In the genomic region with DNA sequence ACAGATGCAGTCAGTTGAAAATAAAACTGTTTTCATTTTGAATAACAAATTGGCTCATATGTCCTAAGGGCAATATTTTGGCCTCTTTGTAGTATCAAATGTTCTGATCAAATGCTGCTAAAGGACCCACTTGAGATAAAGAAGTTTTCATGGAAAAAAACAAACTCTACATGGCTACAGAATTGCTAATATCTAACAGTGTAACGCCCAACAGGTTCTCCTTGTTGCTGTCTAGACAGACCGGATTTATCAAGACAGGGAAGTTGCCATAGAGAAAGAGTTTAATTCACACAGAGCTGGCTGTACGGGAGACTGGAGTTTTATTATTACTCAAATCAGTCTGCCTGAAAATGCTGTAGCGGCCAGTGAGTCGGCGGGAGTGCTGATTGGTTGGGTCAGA, we compare ENCODE assay signal across 1 cellular context.
TF ChIP-seq lines count a peak whose summit lies in the region.

No MANE protein-coding gene starts in this region.

TF ChIP-seq in GM23338, 12 proteins besides CTCF, POLR2A, EP300 and RAD21 (continued from another document):
- TF ChIP-seq, protein P1, sequence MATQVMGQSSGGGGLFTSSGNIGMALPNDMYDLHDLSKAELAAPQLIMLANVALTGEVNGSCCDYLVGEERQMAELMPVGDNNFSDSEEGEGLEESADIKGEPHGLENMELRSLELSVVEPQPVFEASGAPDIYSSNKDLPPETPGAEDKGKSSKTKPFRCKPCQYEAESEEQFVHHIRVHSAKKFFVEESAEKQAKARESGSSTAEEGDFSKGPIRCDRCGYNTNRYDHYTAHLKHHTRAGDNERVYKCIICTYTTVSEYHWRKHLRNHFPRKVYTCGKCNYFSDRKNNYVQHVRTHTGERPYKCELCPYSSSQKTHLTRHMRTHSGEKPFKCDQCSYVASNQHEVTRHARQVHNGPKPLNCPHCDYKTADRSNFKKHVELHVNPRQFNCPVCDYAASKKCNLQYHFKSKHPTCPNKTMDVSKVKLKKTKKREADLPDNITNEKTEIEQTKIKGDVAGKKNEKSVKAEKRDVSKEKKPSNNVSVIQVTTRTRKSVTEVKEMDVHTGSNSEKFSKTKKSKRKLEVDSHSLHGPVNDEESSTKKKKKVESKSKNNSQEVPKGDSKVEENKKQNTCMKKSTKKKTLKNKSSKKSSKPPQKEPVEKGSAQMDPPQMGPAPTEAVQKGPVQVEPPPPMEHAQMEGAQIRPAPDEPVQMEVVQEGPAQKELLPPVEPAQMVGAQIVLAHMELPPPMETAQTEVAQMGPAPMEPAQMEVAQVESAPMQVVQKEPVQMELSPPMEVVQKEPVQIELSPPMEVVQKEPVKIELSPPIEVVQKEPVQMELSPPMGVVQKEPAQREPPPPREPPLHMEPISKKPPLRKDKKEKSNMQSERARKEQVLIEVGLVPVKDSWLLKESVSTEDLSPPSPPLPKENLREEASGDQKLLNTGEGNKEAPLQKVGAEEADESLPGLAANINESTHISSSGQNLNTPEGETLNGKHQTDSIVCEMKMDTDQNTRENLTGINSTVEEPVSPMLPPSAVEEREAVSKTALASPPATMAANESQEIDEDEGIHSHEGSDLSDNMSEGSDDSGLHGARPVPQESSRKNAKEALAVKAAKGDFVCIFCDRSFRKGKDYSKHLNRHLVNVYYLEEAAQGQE (IDR thresholded peaks at IDR 0.05; ENCODE audit: unreplicated experiment): no peak
